Comparison of ENCODE assay signal across 37 cellular contexts in genomic region chr15:41153733-41154132, GRCh38.
"Had no signal": no experiment of that assay in that cellular context is flagged by ENCODE, and none has a peak within 500 bp of the region (broad histone marks: within the 10 kb centered on the region; RNA-seq: fewer than 3 reads in every experiment).

No MANE protein-coding gene starts in this region.

- H3K36me3 Mint-ChIP-seq: activated CD4-positive, alpha-beta memory T cell treated with anti-CD3 and anti-CD28 coated beads for 36 hours; activated naive CD4-positive, alpha-beta T cell treated with anti-CD3 and anti-CD28 coated beads, Interleukin-2, amount 50 U/mL, for 72 hours; activated naive CD8-positive, alpha-beta T cell treated with anti-CD3 and anti-CD28 coated beads for 36 hours had no signal

- H3K27ac Mint-ChIP-seq: activated B cell treated with CpG ODN at 0.5 μM for 24 hours; activated CD4-positive, alpha-beta memory T cell treated with anti-CD3 and anti-CD28 coated beads for 36 hours; activated CD4-positive, alpha-beta T cell treated with anti-CD3 and anti-CD28 coated beads, Interleukin-2, amount 10 ng/mL, durations not matched to agents 24 days and 14 days; activated CD8-positive, alpha-beta T cell treated with anti-CD3 and anti-CD28 coated beads for 36 hours; activated naive CD4-positive, alpha-beta T cell treated with anti-CD3 and anti-CD28 coated beads for 36 hours; activated naive CD4-positive, alpha-beta T cell treated with anti-CD3 and anti-CD28 coated beads, Interleukin-2, amount 50 U/mL, for 72 hours; activated naive CD8-positive, alpha-beta T cell treated with anti-CD3 and anti-CD28 coated beads for 36 hours; activated T-cell treated with anti-CD3 and anti-CD28 coated beads, Interleukin-2, amount 50 U/mL, for 72 hours; activated T-helper 17 cell treated with anti-CD3 and anti-CD28 coated beads, Interleukin-2, amount 50 U/mL, for 72 hours; T-helper 1 cell treated with Interleukin-12 subunit alpha and Interleukin-12 subunit beta and Interleukin-4 antibody, amounts not matched to agents 30 μg/mL and 1 μg/mL, for 36 hours; T-helper 2 cell treated with Interferon-gamma antibody and Interleukin-4, amounts not matched to agents 5 μg/mL and 100 μg/mL, for 36 hours had no signal

- H3K4me1 Mint-ChIP-seq: activated B cell treated with CpG ODN at 0.5 μM for 24 hours; activated naive CD8-positive, alpha-beta T cell treated with anti-CD3 and anti-CD28 coated beads for 36 hours; activated T-helper 17 cell treated with anti-CD3 and anti-CD28 coated beads, Interleukin-2, amount 50 U/mL, for 72 hours had no signal

- H3K27me3 ChIP-seq: adrenal gland, body of pancreas, brain microvascular endothelial cell, breast epithelium had no signal

- H3K27me3 Mint-ChIP-seq: activated CD4-positive, alpha-beta memory T cell treated with anti-CD3 and anti-CD28 coated beads for 36 hours; activated CD8-positive, alpha-beta T cell treated with anti-CD3 and anti-CD28 coated beads for 36 hours; activated naive CD8-positive, alpha-beta T cell treated with anti-CD3 and anti-CD28 coated beads for 36 hours; activated T-helper 17 cell treated with anti-CD3 and anti-CD28 coated beads, Interleukin-2, amount 50 U/mL, for 72 hours had no signal

- H3K27ac ChIP-seq: body of pancreas, brain microvascular endothelial cell, breast epithelium, VCaP had no signal

- H3K36me3 ChIP-seq: adrenal gland, brain microvascular endothelial cell, breast epithelium had no signal

- H3K9me3 Mint-ChIP-seq: activated CD4-positive, alpha-beta memory T cell treated with anti-CD3 and anti-CD28 coated beads for 36 hours; activated CD8-positive, alpha-beta T cell treated with anti-CD3 and anti-CD28 coated beads for 36 hours; activated naive CD4-positive, alpha-beta T cell treated with anti-CD3 and anti-CD28 coated beads for 36 hours; activated naive CD4-positive, alpha-beta T cell treated with anti-CD3 and anti-CD28 coated beads, Interleukin-2, amount 50 U/mL, for 72 hours; activated naive CD8-positive, alpha-beta T cell treated with anti-CD3 and anti-CD28 coated beads for 36 hours; activated T-cell treated with anti-CD3 and anti-CD28 coated beads, Interleukin-2, amount 50 U/mL, for 4 hours; activated T-cell treated with anti-CD3 and anti-CD28 coated beads, Interleukin-2, amount 50 U/mL, for 72 hours; activated T-helper 1 cell treated with anti-CD3 and anti-CD28 coated beads, Interleukin-12 subunit alpha, Interleukin-12 subunit beta, Interleukin-2, Interleukin-4 antibody, amounts not matched to agents 30 ng/mL and 10 ng/mL and 1 ng/mL, durations not matched to agents 14 hours and 24 hours and 36 hours; activated T-helper 17 cell treated with anti-CD3 and anti-CD28 coated beads, Interleukin-2, amount 50 U/mL, for 72 hours; T-helper 1 cell treated with Interleukin-12 subunit alpha and Interleukin-12 subunit beta and Interleukin-4 antibody, amounts not matched to agents 30 μg/mL and 1 μg/mL, for 36 hours had no signal

- H3K4me1 ChIP-seq: adrenal gland, body of pancreas, breast epithelium had no signal

- H3K4me3 ChIP-seq: adrenal gland, body of pancreas, breast epithelium had no signal

- ATAC-seq: activated CD8-positive, alpha-beta T cell treated with anti-CD3 and anti-CD28 coated beads for 36 hours; activated naive CD4-positive, alpha-beta T cell treated with anti-CD3 and anti-CD28 coated beads, Interleukin-2, amount 50 U/mL, for 72 hours; activated T-cell treated with anti-CD3 and anti-CD28 coated beads, Interleukin-2, amount 50 U/mL, for 4 hours; activated T-cell treated with anti-CD3 and anti-CD28 coated beads, Interleukin-2, amount 50 U/mL, for 72 hours; activated T-helper 17 cell treated with anti-CD3 and anti-CD28 coated beads, Interleukin-2, amount 50 U/mL, for 72 hours; body of pancreas had no signal

- H3K4me3 Mint-ChIP-seq: activated B cell treated with CpG ODN at 0.5 μM for 24 hours; activated CD4-positive, alpha-beta memory T cell treated with anti-CD3 and anti-CD28 coated beads for 36 hours; activated CD4-positive, alpha-beta T cell treated with anti-CD3 and anti-CD28 coated beads, Interleukin-2, amount 10 ng/mL, durations not matched to agents 24 days and 14 days; activated CD8-positive, alpha-beta T cell treated with anti-CD3 and anti-CD28 coated beads for 36 hours; activated naive CD4-positive, alpha-beta T cell treated with anti-CD3 and anti-CD28 coated beads for 36 hours; activated naive CD8-positive, alpha-beta T cell treated with anti-CD3 and anti-CD28 coated beads for 36 hours; activated T-cell treated with anti-CD3 and anti-CD28 coated beads, Interleukin-2, amount 50 U/mL, for 4 hours; activated T-cell treated with anti-CD3 and anti-CD28 coated beads, Interleukin-2, amount 50 U/mL, for 72 hours; activated T-helper 1 cell treated with anti-CD3 and anti-CD28 coated beads, Interleukin-12 subunit alpha, Interleukin-12 subunit beta, Interleukin-2, Interleukin-4 antibody, amounts not matched to agents 30 ng/mL and 10 ng/mL and 1 ng/mL, durations not matched to agents 14 hours and 24 hours and 36 hours; activated T-helper 17 cell treated with anti-CD3 and anti-CD28 coated beads, Interleukin-2, amount 50 U/mL, for 72 hours; T-helper 1 cell treated with Interleukin-12 subunit alpha and Interleukin-12 subunit beta and Interleukin-4 antibody, amounts not matched to agents 30 μg/mL and 1 μg/mL, for 36 hours; T-helper 2 cell treated with Interferon-gamma antibody and Interleukin-4, amounts not matched to agents 5 μg/mL and 100 μg/mL, for 36 hours had no signal

- H3K9me3 ChIP-seq: adrenal gland, body of pancreas, breast epithelium had no signal

- DNase-seq: activated B cell treated with CpG ODN at 0.5 μM for 24 hours; activated CD4-positive, alpha-beta memory T cell treated with anti-CD3 and anti-CD28 coated beads for 36 hours; activated CD4-positive, alpha-beta T cell treated with anti-CD3 and anti-CD28 coated beads for 4 hours; activated CD4-positive, alpha-beta T cell treated with anti-CD3 and anti-CD28 coated beads, Interleukin-2, amount 10 ng/mL, durations not matched to agents 24 days and 14 days; activated CD4-positive, alpha-beta T cell treated with anti-CD3 and anti-CD28 coated beads, Interleukin-2, amount 50 U/mL, for 1 hour; activated CD4-positive, alpha-beta T cell treated with anti-CD3 and anti-CD28 coated beads, Interleukin-2, amount 50 U/mL, for 4 hours; activated CD4-positive, CD25-positive, alpha-beta regulatory T cell treated with anti-CD3 and anti-CD28 coated beads, Interleukin-2, amount 50 U/mL, for 72 hours; activated CD8-positive, alpha-beta memory T cell treated with anti-CD3 and anti-CD28 coated beads, Interleukin-2, amount 50 U/mL, for 4 hours; activated CD8-positive, alpha-beta T cell treated with anti-CD3 and anti-CD28 coated beads for 36 hours; activated gamma-delta T cell treated with Interleukin-2 at 50 U/mL for 16 hours; activated naive CD4-positive, alpha-beta T cell; activated naive CD4-positive, alpha-beta T cell treated with anti-CD3 and anti-CD28 coated beads for 36 hours; activated naive CD4-positive, alpha-beta T cell treated with anti-CD3 and anti-CD28 coated beads, Interleukin-2, amount 50 U/mL, for 16 hours; activated naive CD8-positive, alpha-beta T cell treated with anti-CD3 and anti-CD28 coated beads for 36 hours; activated T-cell treated with anti-CD3 and anti-CD28 coated beads for 4 hours; activated T-cell treated with anti-CD3 and anti-CD28 coated beads, Interleukin-2, amount 50 U/mL, for 1 hour; activated T-cell treated with anti-CD3 and anti-CD28 coated beads, Interleukin-2, amount 50 U/mL, for 4 hours; activated T-cell treated with anti-CD3 and anti-CD28 coated beads, Interleukin-2, amount 50 U/mL, for 72 hours; amniotic stem cell; aorta; body of pancreas; brain microvascular endothelial cell; central memory CD4-positive, alpha-beta T cell; SW 1271; T-helper 1 cell; T-helper 2 cell; T-helper 9 cell had no signal

- FAIRE-seq: astrocyte, TTC549 had no signal
